Comparison of ENCODE assay signal across 1 cellular context in genomic region chr11:20021212-20021611, GRCh38.
TF ChIP-seq lines count a peak whose summit lies in the region.

No MANE protein-coding gene starts in this region.

TF ChIP-seq in HepG2, 621 proteins besides CTCF, POLR2A, EP300 and RAD21 (continued from another document):
- TF ChIP-seq ARID3A (IDR thresholded peaks at IDR 0.05; ENCODE audit: low read depth, low read length) (peak; percentile 55), ZNF383 (CRISPR knock-in tag; IDR thresholded peaks at IDR 0.05; ENCODE audit: borderline replicate concordance) (no peak), ZMYM4 (CRISPR knock-in tag; IDR thresholded peaks at IDR 0.05) (no peak), HMG20A (CRISPR knock-in tag; IDR thresholded peaks at IDR 0.05; ENCODE audit: borderline replicate concordance) (0 out of 2 replicates have a peak, but pooled peaks have one; percentile 12), NFE2L1 (CRISPR knock-in tag; IDR thresholded peaks at IDR 0.05; ENCODE audit: borderline replicate concordance) (no peak), ZNF326 (CRISPR knock-in tag; IDR thresholded peaks at IDR 0.05; ENCODE audit: borderline replicate concordance) (no peak), ZNF558 (CRISPR knock-in tag; IDR thresholded peaks at IDR 0.05; ENCODE audit: borderline replicate concordance) (no peak), SP1 (IDR thresholded peaks at IDR 0.05) (no peak), SP1 (CRISPR knock-in tag; IDR thresholded peaks at IDR 0.05) (no peak), ZXDC (CRISPR knock-in tag; IDR thresholded peaks at IDR 0.05) (no peak), RFXAP (CRISPR knock-in tag; IDR thresholded peaks at IDR 0.05; ENCODE audit: borderline replicate concordance) (no peak), NAIF1 (CRISPR knock-in tag; IDR thresholded peaks at IDR 0.05; ENCODE audit: borderline replicate concordance) (no peak), SOX13 (IDR thresholded peaks at IDR 0.05) (no peak), SOX13 (CRISPR knock-in tag; conservative IDR thresholded peaks at IDR 0.05 in 1 of 2, IDR thresholded peaks at IDR 0.05 in 1 of 2) (peak in 1 of 2 experiments; percentile 83; a peak in 2 of 4 replicates), ZFYVE20 (CRISPR knock-in tag; IDR thresholded peaks at IDR 0.05; ENCODE audit: borderline replicate concordance, low read depth) (no peak), ZNF337 (CRISPR knock-in tag; IDR thresholded peaks at IDR 0.05; ENCODE audit: borderline replicate concordance, low read depth) (no peak), ZNF770 (CRISPR knock-in tag; IDR thresholded peaks at IDR 0.05) (no peak), RORA (CRISPR knock-in tag; IDR thresholded peaks at IDR 0.05) (no peak), KDM3A (CRISPR knock-in tag; IDR thresholded peaks at IDR 0.05; ENCODE audit: low read depth) (no peak), GABPB1 (CRISPR knock-in tag; IDR thresholded peaks at IDR 0.05) (no peak), SNAPC4 (CRISPR knock-in tag; IDR thresholded peaks at IDR 0.05) (no peak), MAFK (conservative IDR thresholded peaks at IDR 0.05 in 1 of 2, IDR thresholded peaks at IDR 0.05 in 1 of 2; ENCODE audit: low read length in 2 of 2) (no peak), SUZ12 (IDR thresholded peaks at IDR 0.05; ENCODE audit: low read depth, low read length) (no peak), PRDM4 (CRISPR knock-in tag; IDR thresholded peaks at IDR 0.05; ENCODE audit: borderline replicate concordance) (no peak), ZNF441 (CRISPR knock-in tag; IDR thresholded peaks at IDR 0.05; ENCODE audit: borderline replicate concordance) (no peak)
- TF ChIP-seq, protein P1, sequence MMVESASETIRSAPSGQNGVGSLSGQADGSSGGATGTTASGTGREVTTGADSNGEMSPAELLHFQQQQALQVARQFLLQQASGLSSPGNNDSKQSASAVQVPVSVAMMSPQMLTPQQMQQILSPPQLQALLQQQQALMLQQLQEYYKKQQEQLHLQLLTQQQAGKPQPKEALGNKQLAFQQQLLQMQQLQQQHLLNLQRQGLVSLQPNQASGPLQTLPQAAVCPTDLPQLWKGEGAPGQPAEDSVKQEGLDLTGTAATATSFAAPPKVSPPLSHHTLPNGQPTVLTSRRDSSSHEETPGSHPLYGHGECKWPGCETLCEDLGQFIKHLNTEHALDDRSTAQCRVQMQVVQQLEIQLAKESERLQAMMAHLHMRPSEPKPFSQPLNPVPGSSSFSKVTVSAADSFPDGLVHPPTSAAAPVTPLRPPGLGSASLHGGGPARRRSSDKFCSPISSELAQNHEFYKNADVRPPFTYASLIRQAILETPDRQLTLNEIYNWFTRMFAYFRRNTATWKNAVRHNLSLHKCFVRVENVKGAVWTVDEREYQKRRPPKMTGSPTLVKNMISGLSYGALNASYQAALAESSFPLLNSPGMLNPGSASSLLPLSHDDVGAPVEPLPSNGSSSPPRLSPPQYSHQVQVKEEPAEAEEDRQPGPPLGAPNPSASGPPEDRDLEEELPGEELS (CRISPR knock-in tag; IDR thresholded peaks at IDR 0.05), result peak; percentile 46
